Comparison of ENCODE assay signal across 9 cellular contexts in the genomic region with DNA sequence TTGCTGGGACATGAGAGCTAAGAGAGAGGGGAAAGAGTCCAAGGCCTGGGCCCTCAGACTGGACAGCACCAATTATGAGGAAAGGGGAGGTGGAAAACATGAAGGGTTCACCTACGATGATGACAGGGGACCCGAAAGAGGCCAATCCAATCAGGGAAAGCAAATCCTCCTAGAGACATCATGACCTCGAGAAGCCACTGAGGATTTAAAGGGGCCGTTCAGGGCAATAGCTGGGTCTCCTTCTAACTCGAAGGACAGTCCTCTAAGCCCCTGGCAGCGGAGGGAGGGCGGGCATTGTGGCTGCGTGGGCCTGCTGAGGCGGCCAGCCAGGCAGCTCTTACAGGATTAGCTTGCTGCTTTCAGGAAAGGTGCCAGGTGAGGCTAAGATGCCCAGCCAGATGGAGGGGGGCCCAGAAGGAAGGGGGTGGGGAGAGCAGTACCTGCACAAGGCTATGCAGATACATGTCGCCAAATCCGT. TPM values are rescaled to one million over a fixed set of nuclear protein-coding genes. Genes with fewer than 3 reads are reported as not detected.
DNase-seq lines count a peak whose midpoint lies in the region; ATAC-seq, FAIRE-seq and TF ChIP-seq lines count a peak whose summit lies in the region.
"Had no signal": no experiment of that assay in that cellular context is flagged by ENCODE, and none has a peak within 500 bp of the region (broad histone marks: within the 10 kb centered on the region; RNA-seq: fewer than 3 reads in every experiment).

No MANE protein-coding gene starts in this region.

- H3K27me3 ChIP-seq in adipocyte (replicated peaks; ENCODE audit: control insufficient read depth, insufficient read depth, low read length), result no peaks in the 10 kb centered on the region
- H3K27me3 ChIP-seq in vagina, result no peaks in the 10 kb centered on the region

- no peaks in the 10 kb centered on the region for H3K9me3 ChIP-seq in adipocyte (ENCODE audit: control insufficient read depth, low read length)
- H3K9me3 ChIP-seq in vagina, result no peaks in the 10 kb centered on the region

- H3K27ac ChIP-seq in vagina, result peak overlapping the region; percentile 99

- peaks cover 9% of the 10 kb centered on the region for H3K36me3 ChIP-seq in adipocyte (ENCODE audit: control insufficient read depth, insufficient read depth, low read length, severe bottlenecking)
- H3K36me3 ChIP-seq in vagina, result no peaks in the 10 kb centered on the region

- H3K4me3 ChIP-seq in adipocyte (ENCODE audit: low read length), result peak overlapping the region; percentile 24
- H3K4me3 ChIP-seq in vagina, result peak overlapping the region; percentile 0 to 24

- intact Hi-C loops in Right ventricle myocardium superior (cut with DNase I) (loop anchor here (10.0 kb wide), 1 partner anchor 518 kb away; the partner anchor contains the start of gene ARHGEF2), Right ventricle myocardium inferior (cut with DNase I) (no loop called here), vagina (cut with DNase I) (no loop called here)

- TF ChIP-seq CTCF in vagina (IDR thresholded peaks at IDR 0.05), result no peak

- FAIRE-seq in frontal cortex (lab: Jason Lieb, UNC), result no peak
- FAIRE-seq: TTC549 had no signal

- ATAC-seq in Right ventricle myocardium superior (ENCODE audit: poor library complexity) (peak; percentile 9), Right ventricle myocardium inferior (no peak)

- H3K9ac ChIP-seq in adipocyte (ENCODE audit: low read length), result peak overlapping the region; percentile 14

- peak; percentile 76 for DNase-seq in Right ventricle myocardium superior
- DNase-seq in Right ventricle myocardium inferior (ENCODE audit: missing footprints), result no peak
- DNase-seq in adipocyte (ENCODE audit: low read depth), result no peak
- DNase-seq in midbrain (lab: John Stamatoyannopoulos, UW), result peak; percentile 26
- DNase-seq in vagina (ENCODE audit: extremely low spot score in 2 of 2), result no peak
- DNase-seq in NCI-H1694 treated with DMSO at 0.1 percent for 48 hours (lab: John Stamatoyannopoulos, UW), result no peak
- no peak for DNase-seq in frontal cortex (ENCODE audit: low spot score in 2 of 2)
- no peak for DNase-seq in KG1 (lab: John Stamatoyannopoulos, UW)

- H3K4me1 ChIP-seq in adipocyte (ENCODE audit: control insufficient read depth, insufficient read depth, low read length) (peaks cover 97% of the 10 kb centered on the region), vagina (peaks cover 100% of the 10 kb centered on the region)

- TF ChIP-seq POLR2A in vagina (IDR thresholded peaks at IDR 0.05), result no peak

RNA-seq across cellular contexts. Expression of gene MEF2D, which starts 7.4 kb away (rescaled TPM):
- total RNA-seq in Right ventricle myocardium superior (96.6 TPM), Right ventricle myocardium inferior (99.7 TPM), vagina (33.9 TPM), frontal cortex (4.9 TPM)

Comparison
In these comparisons a context has a peak if more than half of its experiments do, and no peak if none do; other contexts are left out.
1. DNase-seq: peak in Right ventricle myocardium superior (single experiment) and midbrain (single experiment); none in Right ventricle myocardium inferior (single experiment), adipocyte (single experiment), vagina (0 of 2), NCI-H1694 treated with DMSO at 0.1 percent for 48 hours (single experiment), frontal cortex (0 of 2) and KG1 (single experiment).